8 cellular contexts compared by ENCODE assay signal in the genomic region with DNA sequence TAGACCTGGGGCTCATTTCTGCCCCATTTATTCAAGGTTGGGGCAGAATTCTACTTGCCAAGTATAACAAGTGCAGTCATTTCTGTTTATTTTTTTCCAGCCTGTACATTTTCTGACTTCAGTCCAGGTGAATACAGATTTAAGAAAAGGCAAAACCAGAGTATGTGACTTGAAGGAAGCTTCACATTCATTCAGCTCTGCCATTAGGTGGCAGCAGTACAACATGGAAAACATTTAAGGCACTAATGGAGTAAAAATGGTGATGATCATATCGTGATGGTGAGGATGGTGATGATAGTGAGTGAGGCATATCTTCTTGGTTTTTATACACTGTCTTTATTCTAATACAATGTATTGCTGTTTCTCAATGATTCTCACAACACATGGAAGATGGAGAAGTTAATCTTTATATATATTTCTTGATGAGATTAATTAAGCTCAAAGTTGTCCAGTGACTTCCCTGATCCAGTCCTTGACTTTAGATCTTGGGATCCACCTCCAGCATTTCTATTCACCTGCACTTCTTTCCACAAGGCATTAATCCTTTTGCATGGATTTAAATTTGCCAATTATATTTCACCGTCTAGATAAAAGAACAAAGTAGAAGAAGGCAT.
DNase-seq lines count a peak whose midpoint lies in the region; ATAC-seq and TF ChIP-seq lines count a peak whose summit lies in the region.

No MANE protein-coding gene starts in this region.

- TF ChIP-seq POLR2A in stomach (IDR thresholded peaks at IDR 0.05) = no peak

- H3K4me3 ChIP-seq in GM12875 (ENCODE audit: low read depth, low read length) (no peak overlapping the region), SJCRH30 (no peak overlapping the region), stomach (no peak overlapping the region)

- no peak overlapping the region for H3K27ac ChIP-seq in SJCRH30
- no peak overlapping the region for H3K27ac ChIP-seq in stomach

- H3K36me3 ChIP-seq in SJCRH30 (no peaks in the 10 kb centered on the region), stomach (no peaks in the 10 kb centered on the region)

- in situ Hi-C loops in ACHN (cut with HindIII; ENCODE audit: low pct_ligation_motif_present, low pct_unique_long_range_greater_than_20kb, low sequenced_read_pairs) = no loop called here

- no peak for TF ChIP-seq EP300 in stomach (IDR thresholded peaks at IDR 0.05)

- ATAC-seq in HG03025 (IDR thresholded peaks at IDR 0.05; ENCODE audit: low FRiP score, unreplicated experiment) = no peak

- no peaks in the 10 kb centered on the region for H3K4me1 ChIP-seq in SJCRH30
- no peaks in the 10 kb centered on the region for H3K4me1 ChIP-seq in stomach

- TF ChIP-seq CTCF in GM12875 (IDR thresholded peaks at IDR 0.05; ENCODE audit: borderline replicate concordance, insufficient read depth, low read depth, low read length) (peak; percentile 30; the same call in 1 of the 2 replicates), LNCAP (IDR thresholded peaks at IDR 0.05) (peak; percentile 83), stomach (IDR thresholded peaks at IDR 0.05) (peak in 4 of 7 experiments; percentile 11 to 43 (median 30))

- no peaks in the 10 kb centered on the region for H3K9me3 ChIP-seq in SJCRH30 (replicated peaks)
- H3K9me3 ChIP-seq in stomach = peaks cover 0 to 7% (median 4%) of the 10 kb centered on the region in 4 donors

- H3K27me3 ChIP-seq in SJCRH30 (no peaks in the 10 kb centered on the region), stomach (no peaks in the 10 kb centered on the region)

- 46 to 53% (median 48%) methylated on average over 2 of the region's 2 CpGs for WGBS in stomach, 5 donors

- intact Hi-C loops in stomach (cut with DNase I; ENCODE audit: low total_unique reads) = no loop called here

- DNase-seq in ACHN (peak; percentile 42), SJCRH30 (peak; percentile 9 to 61), globus pallidus (ENCODE audit: low spot score) (peak; percentile 57), stomach (no peak), NCI-H187 (lab: John Stamatoyannopoulos, UW) (no peak)

Comparison
In these comparisons a context has a peak if more than half of its experiments do, and no peak if none do; other contexts are left out.
1. DNase-seq: peak in ACHN (single experiment), SJCRH30 (2 of 2) and globus pallidus (single experiment); none in stomach (single experiment) and NCI-H187 (0 of 2).
2. CTCF ChIP-seq: peak in every context shown above with its lines; median percentile 83 in LNCAP; 30 in GM12875; 30 in stomach.